In the genomic region with DNA sequence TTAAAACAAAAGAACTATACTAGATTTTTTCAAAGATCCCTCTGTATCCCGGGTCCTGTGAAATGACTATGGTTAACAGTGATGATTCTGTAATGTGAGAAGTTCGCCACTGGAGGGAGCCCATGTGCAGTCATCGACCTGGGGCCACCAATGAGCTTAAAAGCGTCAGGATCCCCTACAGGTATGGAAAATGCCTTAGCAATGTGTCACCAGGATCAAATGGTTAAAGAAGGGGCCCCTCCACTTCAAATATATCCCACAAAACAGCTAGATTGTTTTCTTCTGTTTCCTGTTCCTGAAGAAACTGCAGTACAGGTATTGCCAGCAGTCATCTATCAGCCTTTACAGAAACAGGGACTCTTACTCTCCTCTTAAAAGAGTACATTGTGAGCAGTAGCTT, we compare ENCODE assay signal across 8 cellular contexts. TPM values are rescaled to one million over a fixed set of nuclear protein-coding genes. Genes with fewer than 3 reads are reported as not detected.
DNase-seq lines count a peak whose midpoint lies in the region; ATAC-seq and TF ChIP-seq lines count a peak whose summit lies in the region.

No MANE protein-coding gene starts in this region.

- H3K4me3 Mint-ChIP-seq in endothelial cell (ENCODE audit: unreplicated experiment) = no peak overlapping the region
- no peak overlapping the region for H3K4me3 Mint-ChIP-seq in stimulated activated naive B cell treated with anti-CD40 and anti-IgM and Interleukin-4, amounts not matched to agents 10 μg/mL and 1 μg/mL and 100 μg/mL, for 72 hours

- DNase-seq in DMS79 treated with DMSO at 0.1 percent for 48 hours (lab: John Stamatoyannopoulos, UW) (peak; percentile 69), NCI-H748 (lab: John Stamatoyannopoulos, UW; ENCODE audit: unreplicated experiment) (peak; percentile 55), endothelial cell (ENCODE audit: low spot score) (peak; percentile 79), mucosa of gallbladder (ENCODE audit: low spot score) (peak; percentile 60), GM19238 (ENCODE audit: insufficient read length, low spot score) (no peak)
- DNase-seq in activated CD8-positive, alpha-beta memory T cell treated with anti-CD3 and anti-CD28 coated beads for 4 hours (ENCODE audit: low read depth in 2 of 2) = peak; percentile 41 to 54
- peak; percentile 52 for DNase-seq in stimulated activated naive B cell treated with anti-CD40 and anti-IgM and Interleukin-4, amounts not matched to agents 10 μg/mL and 1 μg/mL and 100 μg/mL, for 72 hours

- H3K9me3 Mint-ChIP-seq in endothelial cell (ENCODE audit: unreplicated experiment) = no peaks in the 10 kb centered on the region
- no peaks in the 10 kb centered on the region for H3K9me3 Mint-ChIP-seq in stimulated activated naive B cell treated with anti-CD40 and anti-IgM and Interleukin-4, amounts not matched to agents 10 μg/mL and 1 μg/mL and 100 μg/mL, for 72 hours

- no peaks in the 10 kb centered on the region for H3K4me1 Mint-ChIP-seq in endothelial cell (ENCODE audit: unreplicated experiment)
- H3K4me1 Mint-ChIP-seq in stimulated activated naive B cell treated with anti-CD40 and anti-IgM and Interleukin-4, amounts not matched to agents 10 μg/mL and 1 μg/mL and 100 μg/mL, for 72 hours = peaks cover 32 to 41% of the 10 kb centered on the region in 2 donors

- no peak overlapping the region for H3K27ac Mint-ChIP-seq in endothelial cell (ENCODE audit: unreplicated experiment)
- H3K27ac Mint-ChIP-seq in stimulated activated naive B cell treated with anti-CD40 and anti-IgM and Interleukin-4, amounts not matched to agents 10 μg/mL and 1 μg/mL and 100 μg/mL, for 72 hours = no peak overlapping the region

- TF ChIP-seq CTCF in endothelial cell (IDR thresholded peaks at IDR 0.05; ENCODE audit: unreplicated experiment) = peak; percentile 84

- peaks cover 2% of the 10 kb centered on the region for H3K27me3 Mint-ChIP-seq in endothelial cell (ENCODE audit: unreplicated experiment)
- H3K27me3 Mint-ChIP-seq in stimulated activated naive B cell treated with anti-CD40 and anti-IgM and Interleukin-4, amounts not matched to agents 10 μg/mL and 1 μg/mL and 100 μg/mL, for 72 hours = peaks cover 0 to 3% of the 10 kb centered on the region in 2 donors

- H3K36me3 Mint-ChIP-seq in endothelial cell (ENCODE audit: low read depth, unreplicated experiment) = no peaks in the 10 kb centered on the region
- no peaks in the 10 kb centered on the region for H3K36me3 Mint-ChIP-seq in stimulated activated naive B cell treated with anti-CD40 and anti-IgM and Interleukin-4, amounts not matched to agents 10 μg/mL and 1 μg/mL and 100 μg/mL, for 72 hours

- ATAC-seq in HG03039 (IDR thresholded peaks at IDR 0.05; ENCODE audit: unreplicated experiment) = peak; percentile 33
- ATAC-seq in stimulated activated naive B cell treated with anti-CD40 and anti-IgM and Interleukin-4, amounts not matched to agents 10 μg/mL and 1 μg/mL and 100 μg/mL, for 72 hours (replicated peaks) = peak; percentile 23 to 33

RNA-seq across cellular contexts. Expression of a gene that starts 15.3 kb away (rescaled TPM):
- total RNA-seq in endothelial cell (ENCODE audit: unreplicated experiment) = 0.41 TPM
- total RNA-seq in mucosa of gallbladder = not detected
